In the genomic region with DNA sequence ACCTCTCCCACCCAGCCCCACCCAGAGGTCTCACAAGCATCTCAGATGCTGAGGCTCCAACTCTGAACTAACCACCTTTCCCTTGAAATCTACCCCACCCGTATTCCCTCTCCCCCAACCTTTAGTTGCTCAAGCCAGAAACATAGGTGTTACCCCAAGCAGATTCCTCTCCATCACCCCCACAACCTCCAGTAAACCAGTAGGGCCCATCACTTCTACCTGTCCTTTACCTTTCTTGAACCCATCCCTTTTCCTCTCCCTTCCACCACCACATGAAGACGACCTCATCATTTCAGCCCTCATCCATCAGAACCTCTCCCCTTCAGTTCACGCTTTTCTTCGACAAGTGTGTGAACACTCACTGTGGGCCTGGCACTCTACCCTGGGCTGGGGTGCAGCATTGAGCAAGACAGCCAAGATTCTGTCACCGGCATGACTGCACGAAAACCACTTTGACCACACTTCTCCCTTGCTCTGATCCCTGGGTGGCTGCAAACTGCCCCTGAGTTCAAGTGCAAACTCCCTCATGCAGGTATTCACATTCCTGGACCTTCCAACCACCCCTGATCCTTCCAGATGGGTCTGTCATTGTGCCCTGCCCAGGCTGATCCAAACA, we compare ENCODE assay signal across 8 cellular contexts.
DNase-seq lines count a peak whose midpoint lies in the region; ATAC-seq, FAIRE-seq and TF ChIP-seq lines count a peak whose summit lies in the region.

No MANE protein-coding gene starts in this region.

- no peaks in the 10 kb centered on the region for H3K27me3 ChIP-seq in PC-3 (ENCODE audit: low read length)
- peaks cover 0 to 88% (median 0%) of the 10 kb centered on the region in 4 donors for H3K27me3 ChIP-seq in esophagus squamous epithelium
- H3K27me3 ChIP-seq in pancreas: no peaks in the 10 kb centered on the region

- H3K4me1 ChIP-seq in PC-3 (ENCODE audit: insufficient read depth, low read length): peaks cover 10% of the 10 kb centered on the region
- peaks cover 14 to 28% (median 19%) of the 10 kb centered on the region in 3 donors for H3K4me1 ChIP-seq in esophagus squamous epithelium
- H3K4me1 ChIP-seq in pancreas: peaks cover 8 to 14% (median 8%) of the 10 kb centered on the region in 3 donors

- intact Hi-C loops in CD14-positive monocyte (cut with micrococcal nuclease) (no loop called here), PC-3 (cut with micrococcal nuclease) (no loop called here), esophagus squamous epithelium (cut with DNase I) (no loop called here), pancreas (cut with DNase I) (no loop called here)

- H3K27ac ChIP-seq in PC-3 (ENCODE audit: low read length) (no peak overlapping the region), esophagus squamous epithelium (peak overlapping the region; percentile 78 to 92 (median 86)), pancreas (peak overlapping the region; percentile 87 to 97 (median 93))

- no peak overlapping the region for H3K9ac ChIP-seq in PC-3 (ENCODE audit: low read length)

- no peak for TF ChIP-seq POLR2A in esophagus squamous epithelium (IDR thresholded peaks at IDR 0.05)

- peak overlapping the region in 1 of 2 donors; percentile 89 for H3K4me3 Mint-ChIP-seq in CD14-positive monocyte

- CTCF ChIA-PET in PC-3 (lab: Charles Lee): no interaction called here

- TF ChIP-seq CTCF in CD14-positive monocyte (IDR thresholded peaks at IDR 0.05) (no peak), PC-3 (conservative IDR thresholded peaks at IDR 0.05; ENCODE audit: low read depth, low read length) (no peak), esophagus squamous epithelium (IDR thresholded peaks at IDR 0.05) (no peak), pancreas (IDR thresholded peaks at IDR 0.05) (no peak)

- no peak for ATAC-seq in PC-3
- ATAC-seq in pancreas: peak in 1 of 4 donors; percentile 8

- no peak overlapping the region for H3K4me3 ChIP-seq in PC-3 (ENCODE audit: low read length)
- H3K4me3 ChIP-seq in esophagus squamous epithelium: no peak overlapping the region
- no peak overlapping the region for H3K4me3 ChIP-seq in pancreas

- H3K4me2 ChIP-seq in PC-3 (ENCODE audit: low read length): peak overlapping the region; percentile 86

- no peaks in the 10 kb centered on the region for H4K20me1 ChIP-seq in PC-3 (ENCODE audit: low read length)

- peaks cover 29% of the 10 kb centered on the region for H3K4me1 Mint-ChIP-seq in CD14-positive monocyte

- H3K27ac Mint-ChIP-seq in CD14-positive monocyte: peak overlapping the region in 6 of 7 donors; percentile 63 to 96 (median 84)

- no peaks in the 10 kb centered on the region for H3K79me2 ChIP-seq in PC-3 (ENCODE audit: low read length)

- DNase-seq in CD14-positive monocyte (ENCODE audit: low spot score) (peak; percentile 81), PC-3 (peak; percentile 31), esophagus squamous epithelium (lab: John Stamatoyannopoulos, UW) (no peak), pancreas (no peak), NCI-H1092 (lab: John Stamatoyannopoulos, UW) (no peak), DMS114 treated with DMSO at 0.1 percent for 48 hours (lab: John Stamatoyannopoulos, UW; ENCODE audit: unreplicated experiment) (no peak), NCI-H1092 treated with DMSO at 0.1 percent for 48 hours (lab: John Stamatoyannopoulos, UW) (no peak)
- DNase-seq in activated CD8-positive, alpha-beta memory T cell treated with anti-CD3 and anti-CD28 coated beads, Interleukin-2, amount 50 U/mL, for 4 hours: no peak

- peaks cover 68 to 76% (median 69%) of the 10 kb centered on the region in 3 donors for H3K27me3 Mint-ChIP-seq in CD14-positive monocyte (ENCODE audit: low read depth in 3 of 3)

- H3K36me3 ChIP-seq in PC-3 (ENCODE audit: low read depth, low read length) (no peaks in the 10 kb centered on the region), esophagus squamous epithelium (no peaks in the 10 kb centered on the region), pancreas (no peaks in the 10 kb centered on the region)

- no peak overlapping the region for H2AFZ ChIP-seq in PC-3 (ENCODE audit: low read length)

- no peaks in the 10 kb centered on the region for H3K9me3 ChIP-seq in PC-3 (ENCODE audit: low read length)
- H3K9me3 ChIP-seq in esophagus squamous epithelium: no peaks in the 10 kb centered on the region
- H3K9me3 ChIP-seq in pancreas: no peaks in the 10 kb centered on the region

- peaks cover 0 to 7% (median 3%) of the 10 kb centered on the region in 7 donors for H3K9me3 Mint-ChIP-seq in CD14-positive monocyte

- peaks cover 2 to 4% of the 10 kb centered on the region in 2 donors for H3K36me3 Mint-ChIP-seq in CD14-positive monocyte

- H3K9me2 ChIP-seq in PC-3 (replicated peaks; ENCODE audit: low read length): no peaks in the 10 kb centered on the region

- 24 to 31% methylated on average over 6 of the region's 6 CpGs for WGBS in esophagus squamous epithelium, 2 donors
- 61 to 74% methylated on average over 6 of the region's 6 CpGs for WGBS in pancreas, 2 donors

- no TSS peak for BruUV-seq in PC-3 (replicated peaks; lab: Mats Ljungman, UMichigan)

- no peaks in the 10 kb centered on the region for H3F3A ChIP-seq in PC-3 (ENCODE audit: low read length, unreplicated experiment)

- POLR2A ChIA-PET in PC-3 (lab: Charles Lee; ENCODE audit: unreplicated experiment): interaction anchor here (0.7 kb wide), 1 partner anchor 1728 kb away, joined by 6 read pairs; no protein-coding TSS in a partner anchor

- no peak for FAIRE-seq in pancreas (lab: Jason Lieb, UNC)

Comparison
In these comparisons a context has a peak if more than half of its experiments do, and no peak if none do; other contexts are left out.
1. DNase-seq: peak in CD14-positive monocyte (single experiment) and PC-3 (single experiment); none in esophagus squamous epithelium (single experiment), pancreas (0 of 6), NCI-H1092 (single experiment), DMS114 treated with DMSO at 0.1 percent for 48 hours (single experiment), NCI-H1092 treated with DMSO at 0.1 percent for 48 hours (single experiment) and activated CD8-positive, alpha-beta memory T cell treated with anti-CD3 and anti-CD28 coated beads, Interleukin-2, amount 50 U/mL, for 4 hours (single experiment).